9 cellular contexts compared by ENCODE assay signal in genomic region chr1:152457071-152457470, GRCh38. TPM values are rescaled to one million over a fixed set of nuclear protein-coding genes. Genes with fewer than 3 reads are reported as not detected.
"Had no signal": no experiment of that assay in that cellular context is flagged by ENCODE, and none has a peak within 500 bp of the region (broad histone marks: within the 10 kb centered on the region; RNA-seq: fewer than 3 reads in every experiment).

No MANE protein-coding gene starts in this region.

- DNase-seq: GM23248, GOT3, H7, HFFc6 had no signal

- ATAC-seq: HCT116, HepG2 had no signal

RNA-seq across cellular contexts. Expression of gene CRNN, which starts 43.0 kb away (rescaled TPM):
- total RNA-seq: GM23248, H4, H7, HepG2, HFFc6, HT1080 had no signal
- polyA plus RNA-seq: GM23248, HepG2, IgD-negative memory B cell had no signal

RNA-seq across cellular contexts. Expression of gene LCE5A, which starts 53.5 kb away (rescaled TPM):
- total RNA-seq: GM23248, H4, H7, HepG2, HFFc6, HT1080 had no signal
- polyA plus RNA-seq: GM23248, HepG2, IgD-negative memory B cell had no signal

RNA-seq across cellular contexts. Expression of gene CRCT1, which starts 57.2 kb away (rescaled TPM):
- total RNA-seq: GM23248, H4, H7, HepG2, HFFc6, HT1080 had no signal
- polyA plus RNA-seq: GM23248, HepG2, IgD-negative memory B cell had no signal
